In the genomic region with DNA sequence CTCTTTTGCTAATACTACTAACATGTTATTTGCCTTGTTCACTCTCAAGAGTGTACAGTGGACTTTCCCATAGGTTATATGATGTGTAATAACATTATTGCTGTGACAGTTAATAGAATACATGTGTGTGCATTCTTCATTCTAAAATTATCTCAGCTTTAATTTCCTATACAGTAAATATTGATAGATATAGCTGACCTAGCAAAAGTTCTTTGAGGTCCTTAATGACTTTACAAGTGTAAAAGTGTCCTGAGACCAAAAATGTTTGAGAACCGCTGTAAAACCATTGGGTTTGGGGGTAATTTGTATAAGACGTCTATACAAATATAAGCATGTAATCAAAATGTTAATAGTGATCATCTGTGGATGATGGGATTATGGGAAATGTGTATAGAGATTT, we compare ENCODE assay signal across 28 cellular contexts.
"Had no signal": no experiment of that assay in that cellular context is flagged by ENCODE, and none has a peak within 500 bp of the region (broad histone marks: within the 10 kb centered on the region; RNA-seq: fewer than 3 reads in every experiment).

No MANE protein-coding gene starts in this region.

- ATAC-seq: activated CD4-positive, alpha-beta T cell treated with anti-CD3 and anti-CD28 coated beads for 36 hours; activated naive CD4-positive, alpha-beta T cell treated with anti-CD3 and anti-CD28 coated beads, Interleukin-2, amount 50 U/mL, for 72 hours; activated T-cell treated with anti-CD3 and anti-CD28 coated beads, Interleukin-2, amount 50 U/mL, for 72 hours; foreskin keratinocyte; gastrocnemius medialis; T-helper 17 cell had no signal

- H3K9me3 ChIP-seq: ascending aorta, breast epithelium, esophagus muscularis mucosa, gastrocnemius medialis had no signal

- FAIRE-seq: colon had no signal

- H3K27me3 ChIP-seq: ascending aorta, breast epithelium, esophagus muscularis mucosa, heart left ventricle had no signal

- DNase-seq: activated CD4-positive, alpha-beta memory T cell treated with anti-CD3 and anti-CD28 coated beads, Interleukin-2, amount 10 ng/mL, durations not matched to agents 7 days and 5 days; activated CD4-positive, alpha-beta T cell treated with anti-CD3 and anti-CD28 coated beads for 36 hours; activated CD4-positive, alpha-beta T cell treated with anti-CD3 and anti-CD28 coated beads, Interleukin-2, amount 10 ng/mL, durations not matched to agents 24 days and 14 days; activated CD4-positive, CD25-positive, alpha-beta regulatory T cell; activated CD4-positive, CD25-positive, alpha-beta regulatory T cell treated with anti-CD3 and anti-CD28 coated beads, Interleukin-2, amount 50 U/mL, for 72 hours; activated CD8-positive, alpha-beta memory T cell treated with anti-CD3 and anti-CD28 coated beads, Interleukin-2, amount 50 U/mL, for 48 hours; activated gamma-delta T cell; activated naive CD4-positive, alpha-beta T cell; activated naive CD4-positive, alpha-beta T cell treated with anti-CD3 and anti-CD28 coated beads, Interleukin-2, amount 10 ng/mL, durations not matched to agents 7 days and 5 days; activated naive CD8-positive, alpha-beta T cell treated with anti-CD3 and anti-CD28 coated beads, Interleukin-2, amount 10 ng/mL, durations not matched to agents 7 days and 5 days; activated T-cell treated with anti-CD3 and anti-CD28 coated beads for 4 hours; activated T-cell treated with anti-CD3 and anti-CD28 coated beads, Interleukin-2, amount 50 U/mL, for 24 hours; activated T-cell treated with anti-CD3 and anti-CD28 coated beads, Interleukin-2, amount 50 U/mL, for 72 hours; cortex of kidney; dermis blood vessel endothelial cell; effector CD8-positive, alpha-beta T cell; foreskin keratinocyte; gastrocnemius medialis; glutamatergic neuron; T-helper 1 cell; T-helper 17 cell; T1000 had no signal

- H3K36me3 ChIP-seq: ascending aorta, breast epithelium, esophagus muscularis mucosa, gastrocnemius medialis, heart left ventricle had no signal

- H3K4me1 ChIP-seq: foreskin keratinocyte, gastrocnemius medialis had no signal

- H3K27ac ChIP-seq: foreskin keratinocyte, gastrocnemius medialis had no signal

- H3K4me3 ChIP-seq: ascending aorta, breast epithelium, esophagus muscularis mucosa, gastrocnemius medialis, heart left ventricle had no signal
